In genomic region chr5:180303226-180304015, GRCh38 we compare ENCODE assay signal across 21 cellular contexts. TPM values are rescaled to one million over a fixed set of nuclear protein-coding genes. Genes with fewer than 3 reads are reported as not detected.
"Had no signal": no experiment of that assay in that cellular context is flagged by ENCODE, and none has a peak within 500 bp of the region (broad histone marks: within the 10 kb centered on the region; RNA-seq: fewer than 3 reads in every experiment).

No MANE protein-coding gene starts in this region.

- H3K9me3 ChIP-seq: colonic mucosa, esophagus squamous epithelium, gastrocnemius medialis, heart right ventricle, left lung, lower lobe of right lung, mucosa of descending colon had no signal

- H3K27ac Mint-ChIP-seq: dendritic cell treated with granulocyte-macrophage colony-stimulating factor and Interleukin-4, amounts not matched to agents 40 ng/mL and 50 ng/mL, for 4 days; mesothelial cell of epicardium had no signal

- ATAC-seq: esophagus mucosa, gastrocnemius medialis, left lung, left ventricle myocardium superior, mucosa of descending colon had no signal

- H3K36me3 Mint-ChIP-seq: mesothelial cell of epicardium had no signal

- DNase-seq: colonic mucosa; cortex of kidney; effector CD4-positive, alpha-beta T cell; effector memory CD4-positive, alpha-beta T cell; esophagus squamous epithelium; foreskin fibroblast; foreskin melanocyte; gastrocnemius medialis; glutamatergic neuron; head of caudate nucleus; heart right ventricle; hippocampal formation; left lung; left ventricle myocardium superior; lower lobe of right lung; mesenchymal stem cell; mucosa of descending colon had no signal

- H3K4me1 Mint-ChIP-seq: mesothelial cell of epicardium had no signal

- H3K4me3 Mint-ChIP-seq: dendritic cell treated with granulocyte-macrophage colony-stimulating factor and Interleukin-4, amounts not matched to agents 40 ng/mL and 50 ng/mL, for 4 days; mesothelial cell of epicardium had no signal

- H3K4me1 ChIP-seq: colonic mucosa, esophagus squamous epithelium, gastrocnemius medialis, heart right ventricle, left lung, lower lobe of right lung had no signal

- H3K4me3 ChIP-seq: colonic mucosa, esophagus squamous epithelium, gastrocnemius medialis, heart right ventricle, left lung, lower lobe of right lung, mucosa of descending colon had no signal

- H3K27me3 ChIP-seq: colonic mucosa, esophagus squamous epithelium, gastrocnemius medialis, heart right ventricle, left lung had no signal

- H3K27ac ChIP-seq: colonic mucosa, esophagus squamous epithelium, gastrocnemius medialis, heart right ventricle, left lung, lower lobe of right lung had no signal

- H3K9me3 Mint-ChIP-seq: dendritic cell treated with granulocyte-macrophage colony-stimulating factor and Interleukin-4, amounts not matched to agents 40 ng/mL and 50 ng/mL, for 4 days; mesothelial cell of epicardium had no signal

- H3K36me3 ChIP-seq: colonic mucosa, esophagus squamous epithelium, gastrocnemius medialis had no signal

RNA-seq across cellular contexts. Expression of gene GFPT2, which starts 49.7 kb away (rescaled TPM):
- polyA plus RNA-seq: keratinocyte had no signal
